12 cellular contexts compared by ENCODE assay signal in genomic region chr14:67186789-67187188, GRCh38. TPM values are rescaled to one million over a fixed set of nuclear protein-coding genes. Genes with fewer than 3 reads are reported as not detected.
A peak's percentile ranks its signal among the peaks of the same experiment; 100 is the strongest.
DNase-seq lines count a peak whose midpoint lies in the region; ATAC-seq and TF ChIP-seq lines count a peak whose summit lies in the region.
"Had no signal": no experiment of that assay in that cellular context is flagged by ENCODE, and none has a peak within 500 bp of the region (broad histone marks: within the 10 kb centered on the region; RNA-seq: fewer than 3 reads in every experiment).

No MANE protein-coding gene starts in this region.

- H3K4me2 ChIP-seq in GM23248 (ENCODE audit: unreplicated experiment): peak overlapping the region; percentile 21
- H3K4me2 ChIP-seq in SK-N-SH: peak overlapping the region; percentile 20; the same call in 1 of the 2 replicates

- 70 to 72% methylated on average over 7 of the region's 7 CpGs for WGBS in GM23248 (ENCODE audit: low coverage in 1 of 2, low lambda C conversion rate in 2 of 2, missing lambda C conversion rate in 2 of 2), 2 experiments
- 46% methylated on average over 7 of the region's 7 CpGs for WGBS in SK-N-SH (ENCODE audit: low lambda C conversion rate)
- 44% methylated on average over 7 of the region's 7 CpGs for WGBS in right lobe of liver (ENCODE audit: insufficient coverage, low coverage, low lambda C conversion rate, missing lambda C conversion rate)

- H3K27me3 ChIP-seq in GM23248 (replicated peaks; ENCODE audit: insufficient read depth): no peaks in the 10 kb centered on the region
- no peaks in the 10 kb centered on the region for H3K27me3 ChIP-seq in SK-N-SH (ENCODE audit: insufficient read depth)
- no peaks in the 10 kb centered on the region for H3K27me3 ChIP-seq in right lobe of liver
- H3K27me3 ChIP-seq: cardiac muscle cell had no signal

- DNase-seq in Daoy (ENCODE audit: low read depth) (peak; percentile 19), GM23248 (peak; percentile 6), SK-N-SH (no peak), right lobe of liver (no peak), NCI-H1436 (lab: John Stamatoyannopoulos, UW) (no peak), NCI-H510A (lab: John Stamatoyannopoulos, UW) (no peak)
- DNase-seq: erythroblast; NCI-H2171 treated with DMSO at 0.1 percent for 48 hours; stimulated activated CD4-positive, alpha-beta T cell treated with anti-CD3 and anti-CD28 coated beads, Interleukin-4, amount 100 ng/mL, for 4 hours had no signal

- intact Hi-C loops in right lobe of liver (cut with DNase I): no loop called here

- H3K9me3 ChIP-seq in GM23248 (ENCODE audit: low read depth) (no peaks in the 10 kb centered on the region), SK-N-SH (no peaks in the 10 kb centered on the region), right lobe of liver (no peaks in the 10 kb centered on the region)

- TF ChIP-seq RAD21 in SK-N-SH (IDR thresholded peaks at IDR 0.05; ENCODE audit: low read length): no peak

- POLR2A ChIA-PET in SK-N-SH (lab: Yijun Ruan, JAX): no interaction called here

- H3K36me3 ChIP-seq in GM23248 (ENCODE audit: low read depth): no peaks in the 10 kb centered on the region
- H3K36me3 ChIP-seq in SK-N-SH (replicated peaks in 1 of 2; ENCODE audit: control insufficient read depth in 1 of 2, insufficient read depth in 2 of 2, low read length in 1 of 2): peaks cover 2 to 7% of the 10 kb centered on the region in 2 experiments
- H3K36me3 ChIP-seq in right lobe of liver: no peaks in the 10 kb centered on the region
- H3K36me3 ChIP-seq: cardiac muscle cell had no signal

- peak; percentile 32 to 73 (median 43) for ATAC-seq in right lobe of liver
- ATAC-seq in HG03439 (IDR thresholded peaks at IDR 0.05; ENCODE audit: unreplicated experiment): no peak

- no peak overlapping the region for H3K9ac ChIP-seq in GM23248
- no peak overlapping the region for H3K9ac ChIP-seq in SK-N-SH

- H3F3A ChIP-seq in GM23248 (ENCODE audit: insufficient read depth) (peaks cover 24% of the 10 kb centered on the region), SK-N-SH (replicated peaks; ENCODE audit: insufficient read depth) (peaks cover 17% of the 10 kb centered on the region)

- no peak overlapping the region for H3K4me3 ChIP-seq in GM23248
- no peak overlapping the region for H3K4me3 ChIP-seq in SK-N-SH (ENCODE audit: low read depth in 2 of 2, low read length in 1 of 2)
- no peak overlapping the region for H3K4me3 ChIP-seq in right lobe of liver
- H3K4me3 ChIP-seq: cardiac muscle cell had no signal

- CTCF ChIA-PET in SK-N-SH (lab: Yijun Ruan, JAX): interaction anchor here (0.8 to 0.9 kb wide), 2 partner anchors 33 to 99 kb away, joined by 3 to 4 read pairs; no protein-coding TSS in a partner anchor

- TF ChIP-seq POLR2A in right lobe of liver (IDR thresholded peaks at IDR 0.05): no peak

- H3K79me2 ChIP-seq in GM23248 (ENCODE audit: insufficient read depth): no peaks in the 10 kb centered on the region
- no peaks in the 10 kb centered on the region for H3K79me2 ChIP-seq in SK-N-SH (ENCODE audit: insufficient read depth)

- H3K9me2 ChIP-seq in GM23248 (ENCODE audit: insufficient read depth) (no peaks in the 10 kb centered on the region), SK-N-SH (no peaks in the 10 kb centered on the region)

- TF ChIP-seq CTCF in SK-N-SH (IDR thresholded peaks at IDR 0.05) (no peak), right lobe of liver (IDR thresholded peaks at IDR 0.05) (no peak)

- H2AFZ ChIP-seq in GM23248 (no peak overlapping the region), SK-N-SH (ENCODE audit: low read depth) (peak overlapping the region; percentile 54; the same call in 1 of the 2 replicates)

- no peak for TF ChIP-seq EP300 in SK-N-SH (IDR thresholded peaks at IDR 0.05; ENCODE audit: borderline replicate concordance in 1 of 2, low read depth in 1 of 2, low read length in 1 of 2)

- in situ Hi-C loops in GM23248 (cut with MboI): loop anchor here (10.0 kb wide), 1 partner anchor 88 kb away; no protein-coding TSS in a partner anchor

- H4K20me1 ChIP-seq in GM23248 (ENCODE audit: insufficient read depth) (no peaks in the 10 kb centered on the region), SK-N-SH (ENCODE audit: insufficient read depth) (no peaks in the 10 kb centered on the region)

- H3K4me1 ChIP-seq in GM23248 (ENCODE audit: insufficient read depth) (peaks cover 29% of the 10 kb centered on the region), SK-N-SH (ENCODE audit: control insufficient read depth in 1 of 2, insufficient read depth in 2 of 2, low read depth in 1 of 2, low read length in 1 of 2) (peaks cover 0 to 25% of the 10 kb centered on the region in 2 experiments; a peak in 2 of 4 replicates), right lobe of liver (no peaks in the 10 kb centered on the region)

- H3K27ac ChIP-seq in GM23248 (no peak overlapping the region), SK-N-SH (ENCODE audit: low read depth in 2 of 2, low read length in 1 of 2) (peak overlapping the region in 1 of 2 experiments; percentile 14; a peak in 2 of 4 replicates), right lobe of liver (no peak overlapping the region)
- H3K27ac ChIP-seq: cardiac muscle cell had no signal

TF ChIP-seq in SK-N-SH, 30 proteins besides CTCF, POLR2A, EP300 and RAD21 (continues in another document):
- TF ChIP-seq MXI1 (IDR thresholded peaks at IDR 0.05; ENCODE audit: low read depth, low read length) (no peak), ELF1 (IDR thresholded peaks at IDR 0.05) (no peak), REST (IDR thresholded peaks at IDR 0.05; ENCODE audit: low read depth, low read length) (no peak), CHD2 (IDR thresholded peaks at IDR 0.05; ENCODE audit: low read length, partially characterized antibody) (no peak), JUND (IDR thresholded peaks at IDR 0.05) (no peak), RFX5 (IDR thresholded peaks at IDR 0.05; ENCODE audit: low read length) (no peak), TCF12 (IDR thresholded peaks at IDR 0.05) (no peak), RXRA (IDR thresholded peaks at IDR 0.05; ENCODE audit: borderline replicate concordance, low read depth) (no peak), SMC3 (IDR thresholded peaks at IDR 0.05; ENCODE audit: low read depth, low read length) (no peak), EZH2phosphoT487 (IDR thresholded peaks at IDR 0.05; ENCODE audit: borderline replicate concordance, low read depth) (no peak), NFIC (IDR thresholded peaks at IDR 0.05; ENCODE audit: borderline replicate concordance) (no peak)
- TF ChIP-seq, protein P1, sequence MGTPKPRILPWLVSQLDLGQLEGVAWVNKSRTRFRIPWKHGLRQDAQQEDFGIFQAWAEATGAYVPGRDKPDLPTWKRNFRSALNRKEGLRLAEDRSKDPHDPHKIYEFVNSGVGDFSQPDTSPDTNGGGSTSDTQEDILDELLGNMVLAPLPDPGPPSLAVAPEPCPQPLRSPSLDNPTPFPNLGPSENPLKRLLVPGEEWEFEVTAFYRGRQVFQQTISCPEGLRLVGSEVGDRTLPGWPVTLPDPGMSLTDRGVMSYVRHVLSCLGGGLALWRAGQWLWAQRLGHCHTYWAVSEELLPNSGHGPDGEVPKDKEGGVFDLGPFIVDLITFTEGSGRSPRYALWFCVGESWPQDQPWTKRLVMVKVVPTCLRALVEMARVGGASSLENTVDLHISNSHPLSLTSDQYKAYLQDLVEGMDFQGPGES (IDR thresholded peaks at IDR 0.05; ENCODE audit: low read depth, low read length): no peak

RNA-seq across cellular contexts. Expression of gene GARIN2, which starts 2.5 kb away (rescaled TPM):
- not detected in 2 replicates for total RNA-seq in Daoy (2014; rRNA removed; shearing (Covaris generic))
- total RNA-seq in GM23248 (2014; rRNA removed; shearing (Covaris generic)): not detected in 2 replicates
- polyA plus RNA-seq in GM23248 (2016; fragmentation: Nextera tagmentation; extraction: Ambion mirVana): not detected in 2 replicates
- polyA plus RNA-seq in SK-N-SH (2012; rRNA removed): 0.05 and 0.13 TPM in 2 replicates
- 0.03 TPM in 1 of 2 replicates, not detected in the other for polyA plus RNA-seq in SK-N-SH (2012; cell fraction: cytosol; rRNA removed)
- 0.12 and 0.13 TPM in 2 replicates for polyA plus RNA-seq in SK-N-SH (2012; cell fraction: nucleus; rRNA removed)
- under 1 TPM in 2 of 6 experiments, not detected in 4; 0.12 to 0.24 TPM for total RNA-seq in right lobe of liver
- total RNA-seq: cardiac muscle cell, mononuclear cell had no signal

RNA-seq across cellular contexts. Expression of gene PALS1, which starts 54.4 kb away (rescaled TPM):
- total RNA-seq in Daoy (2014; rRNA removed; shearing (Covaris generic)): 24.6 and 30.9 TPM in 2 replicates
- 23.8 and 36.5 TPM in 2 replicates for total RNA-seq in GM23248 (2014; rRNA removed; shearing (Covaris generic))
- polyA plus RNA-seq in GM23248 (2016; fragmentation: Nextera tagmentation; extraction: Ambion mirVana): 15.3 and 15.5 TPM in 2 replicates
- polyA plus RNA-seq in SK-N-SH (2012; rRNA removed): 8.0 and 11.5 TPM in 2 replicates
- polyA plus RNA-seq in SK-N-SH (2012; cell fraction: cytosol; rRNA removed): 13.3 and 14.5 TPM in 2 replicates
- polyA plus RNA-seq in SK-N-SH (2012; cell fraction: nucleus; rRNA removed): 6.6 and 15.7 TPM in 2 replicates
- 10 to 100 TPM in 5 of 6 experiments, 1 to 10 TPM in 1; 9.7 to 15.7 (median 14.7) TPM for total RNA-seq in right lobe of liver

Comparison
In these comparisons a context has a peak if more than half of its experiments do, and no peak if none do; other contexts are left out.
1. DNase-seq: peak in Daoy (single experiment) and GM23248 (single experiment); none in SK-N-SH (single experiment), right lobe of liver (0 of 3), NCI-H1436 (single experiment) and NCI-H510A (single experiment).